18 cellular contexts compared by ENCODE assay signal in the genomic region with DNA sequence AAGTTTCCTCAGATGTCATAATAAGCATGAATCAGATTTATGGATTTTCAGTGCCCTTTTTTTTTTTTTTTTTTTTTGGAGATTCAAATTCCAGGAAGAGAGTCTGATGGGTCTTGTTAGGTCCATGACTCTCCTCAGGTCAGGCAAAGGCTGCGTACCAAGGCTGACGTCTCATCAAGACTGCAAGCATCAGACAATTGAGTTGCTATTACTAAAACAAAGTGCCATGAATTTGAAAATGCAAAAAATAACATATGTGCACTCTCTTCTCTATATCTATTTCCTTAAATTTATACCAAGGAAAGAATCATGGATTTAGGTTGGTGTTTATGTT.
"Had no signal": no experiment of that assay in that cellular context is flagged by ENCODE, and none has a peak within 500 bp of the region (broad histone marks: within the 10 kb centered on the region; RNA-seq: fewer than 3 reads in every experiment).

No MANE protein-coding gene starts in this region.

- H3K9me3 ChIP-seq: prostate gland, vagina had no signal

- H3K27me3 Mint-ChIP-seq: activated naive CD4-positive, alpha-beta T cell treated with anti-CD3 and anti-CD28 coated beads, Interleukin-2, amount 50 U/mL, for 24 hours; naive thymus-derived CD4-positive, alpha-beta T cell had no signal

- H3K36me3 ChIP-seq: prostate gland, right atrium auricular region, tibial nerve, vagina had no signal

- DNase-seq: activated CD4-positive, alpha-beta T cell treated with anti-CD3 and anti-CD28 coated beads, Interleukin-2, amount 50 U/mL, for 1 hour; activated CD4-positive, CD25-positive, alpha-beta regulatory T cell; activated CD8-positive, alpha-beta memory T cell treated with anti-CD3 and anti-CD28 coated beads for 24 hours; activated CD8-positive, alpha-beta memory T cell treated with anti-CD3 and anti-CD28 coated beads, Interleukin-2, amount 50 U/mL, for 48 hours; activated effector memory CD4-positive, alpha-beta T cell treated with anti-CD3 and anti-CD28 coated beads, Interleukin-2, amount 50 U/mL, for 16 hours; activated T-cell treated with anti-CD3 and anti-CD28 coated beads, Interleukin-2, amount 50 U/mL, for 72 hours; cerebellar nuclear complex; cortex of kidney; naive thymus-derived CD4-positive, alpha-beta T cell; stimulated activated CD4-positive, alpha-beta T cell treated with anti-CD3 and anti-CD28 coated beads, Interleukin-2, amount 100 ng/mL, for 24 hours; stimulated activated naive CD8-positive, alpha-beta T cell treated with anti-CD3 and anti-CD28 coated beads, Interleukin-15, Interleukin-2, amounts not matched to agents 100 U/mL and 50 U/mL, for 24 hours; substantia nigra; T-helper 9 cell had no signal

- H3K27me3 ChIP-seq: right atrium auricular region, tibial nerve, vagina had no signal

- H3K4me3 Mint-ChIP-seq: activated naive CD4-positive, alpha-beta T cell treated with anti-CD3 and anti-CD28 coated beads, Interleukin-2, amount 50 U/mL, for 24 hours; activated T-cell treated with anti-CD3 and anti-CD28 coated beads, Interleukin-2, amount 50 U/mL, for 72 hours; naive thymus-derived CD4-positive, alpha-beta T cell had no signal

- H3K27ac ChIP-seq: prostate gland, right atrium auricular region, tibial nerve, vagina had no signal

- H3K4me1 ChIP-seq: prostate gland, right atrium auricular region, tibial nerve, vagina had no signal

- H3K36me3 Mint-ChIP-seq: activated naive CD4-positive, alpha-beta T cell treated with anti-CD3 and anti-CD28 coated beads, Interleukin-2, amount 50 U/mL, for 24 hours had no signal

- ATAC-seq: activated T-cell treated with anti-CD3 and anti-CD28 coated beads, Interleukin-2, amount 50 U/mL, for 72 hours; naive thymus-derived CD4-positive, alpha-beta T cell; stimulated activated naive CD8-positive, alpha-beta T cell treated with anti-CD3 and anti-CD28 coated beads, Interleukin-15, Interleukin-2, amounts not matched to agents 100 U/mL and 50 U/mL, for 24 hours had no signal

- H3K4me1 Mint-ChIP-seq: activated naive CD4-positive, alpha-beta T cell treated with anti-CD3 and anti-CD28 coated beads, Interleukin-2, amount 50 U/mL, for 24 hours; naive thymus-derived CD4-positive, alpha-beta T cell had no signal

- H3K27ac Mint-ChIP-seq: activated naive CD4-positive, alpha-beta T cell treated with anti-CD3 and anti-CD28 coated beads, Interleukin-2, amount 50 U/mL, for 24 hours; activated T-cell treated with anti-CD3 and anti-CD28 coated beads, Interleukin-2, amount 50 U/mL, for 72 hours; naive thymus-derived CD4-positive, alpha-beta T cell had no signal

- H3K4me3 ChIP-seq: prostate gland, right atrium auricular region, tibial nerve, vagina had no signal
